ENCODE assay signal across 8 cellular contexts in the genomic region with DNA sequence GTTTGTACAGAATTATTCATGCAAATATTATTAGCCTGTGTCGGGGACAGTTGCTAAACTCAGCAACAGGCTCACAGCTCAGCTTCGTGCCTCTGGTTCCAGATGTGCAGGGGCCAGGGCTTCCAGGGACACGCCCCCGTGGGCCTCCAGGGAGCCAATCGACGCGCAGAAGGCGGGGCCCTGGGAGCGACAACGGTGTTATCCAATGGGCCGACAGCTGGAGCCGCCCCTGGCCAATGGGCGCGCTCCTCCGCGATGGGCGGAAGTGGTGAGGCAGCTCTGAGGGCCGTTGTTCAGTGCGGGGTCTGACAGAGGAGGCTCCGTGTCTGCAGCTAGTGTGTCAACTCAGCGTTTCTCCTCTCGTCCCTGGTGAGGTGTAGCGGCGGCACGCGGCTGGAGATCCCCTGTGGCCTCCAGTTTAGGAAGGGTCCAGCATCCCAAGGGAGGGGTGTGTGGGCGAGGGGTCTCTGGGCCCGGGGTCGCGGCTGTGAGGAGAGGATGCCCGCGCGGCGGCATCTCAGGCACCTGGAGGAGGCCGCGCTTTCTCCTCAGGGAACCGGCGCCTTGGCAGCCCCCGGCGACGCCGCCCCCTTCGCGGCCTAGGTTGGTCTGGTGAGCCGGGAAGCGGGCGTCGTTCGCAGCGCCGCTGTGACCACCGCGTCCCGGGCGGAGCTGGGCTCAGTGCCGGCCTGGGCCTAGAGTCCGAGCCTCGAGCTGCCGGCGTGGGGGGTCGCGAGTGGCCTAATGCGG. TPM values are rescaled to one million over a fixed set of nuclear protein-coding genes. Genes with fewer than 3 reads are reported as not detected.
DNase-seq lines count a peak whose midpoint lies in the region; ATAC-seq and TF ChIP-seq lines count a peak whose summit lies in the region.

A gene with protein sequence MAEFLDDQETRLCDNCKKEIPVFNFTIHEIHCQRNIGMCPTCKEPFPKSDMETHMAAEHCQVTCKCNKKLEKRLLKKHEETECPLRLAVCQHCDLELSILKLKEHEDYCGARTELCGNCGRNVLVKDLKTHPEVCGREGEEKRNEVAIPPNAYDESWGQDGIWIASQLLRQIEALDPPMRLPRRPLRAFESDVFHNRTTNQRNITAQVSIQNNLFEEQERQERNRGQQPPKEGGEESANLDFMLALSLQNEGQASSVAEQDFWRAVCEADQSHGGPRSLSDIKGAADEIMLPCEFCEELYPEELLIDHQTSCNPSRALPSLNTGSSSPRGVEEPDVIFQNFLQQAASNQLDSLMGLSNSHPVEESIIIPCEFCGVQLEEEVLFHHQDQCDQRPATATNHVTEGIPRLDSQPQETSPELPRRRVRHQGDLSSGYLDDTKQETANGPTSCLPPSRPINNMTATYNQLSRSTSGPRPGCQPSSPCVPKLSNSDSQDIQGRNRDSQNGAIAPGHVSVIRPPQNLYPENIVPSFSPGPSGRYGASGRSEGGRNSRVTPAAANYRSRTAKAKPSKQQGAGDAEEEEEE (plus strand): TSS at position 311 of the 750 bp plus-strand sequence. CDS start 4,963 bp downstream, outside the sequence.

- H3K27me3 Mint-ChIP-seq in natural killer cell treated with Interleukin-12 subunit alpha and Interleukin-12 subunit beta and Interleukin-15 and Interleukin-18, amount 100 ng/mL, for 72 hours: peaks cover 0 to 5% of the 10 kb centered on the region in 2 donors

- DNase-seq in ELF-1 (ENCODE audit: low read depth, low spot score): peak; percentile 99
- DNase-seq in H7: peak; percentile 99
- peak; percentile 95 for DNase-seq in M059J (ENCODE audit: low read depth)
- peak; percentile 97 to 99 for DNase-seq in SHP77 (lab: John Stamatoyannopoulos, UW)
- peak; percentile 99 for DNase-seq in activated effector memory CD4-positive, alpha-beta T cell treated with Interleukin-2 at 50 U/mL for 16 hours
- peak; percentile 97 for DNase-seq in fibroblast of pulmonary artery (ENCODE audit: low read depth)
- peak; percentile 99 for DNase-seq in natural killer cell treated with Interleukin-12 subunit alpha and Interleukin-12 subunit beta and Interleukin-15 and Interleukin-18, amount 100 ng/mL, for 72 hours (ENCODE audit: low spot score)
- peak; percentile 99 for DNase-seq in stimulated activated naive CD8-positive, alpha-beta T cell treated with anti-CD3 and anti-CD28 coated beads, Interleukin-15, Interleukin-2, amounts not matched to agents 100 U/mL and 50 U/mL, for 24 hours

- peak; percentile 100 for ATAC-seq in natural killer cell treated with Interleukin-12 subunit alpha and Interleukin-12 subunit beta and Interleukin-15 and Interleukin-18, amount 100 ng/mL, for 72 hours
- peak; percentile 100 for ATAC-seq in stimulated activated naive CD8-positive, alpha-beta T cell treated with anti-CD3 and anti-CD28 coated beads, Interleukin-15, Interleukin-2, amounts not matched to agents 100 U/mL and 50 U/mL, for 24 hours

- no peaks in the 10 kb centered on the region for H3K36me3 ChIP-seq in H7 (replicated peaks; ENCODE audit: control insufficient read depth, insufficient read depth, low read length)

- H3K27ac Mint-ChIP-seq in natural killer cell treated with Interleukin-12 subunit alpha and Interleukin-12 subunit beta and Interleukin-15 and Interleukin-18, amount 100 ng/mL, for 72 hours: peak within 1 kb of the TSS; percentile 97 to 98

- H3K4me3 Mint-ChIP-seq in natural killer cell treated with Interleukin-12 subunit alpha and Interleukin-12 subunit beta and Interleukin-15 and Interleukin-18, amount 100 ng/mL, for 72 hours: peak within 1 kb of the TSS; percentile 84

- H3K4me3 ChIP-seq in H7 (ENCODE audit: insufficient read depth, low read depth, low read length) (peak within 1 kb of the TSS; percentile 82), fibroblast of pulmonary artery (replicated peaks; ENCODE audit: low read depth, low read length) (peak within 1 kb of the TSS; percentile 90)

- H3K4me1 Mint-ChIP-seq in natural killer cell treated with Interleukin-12 subunit alpha and Interleukin-12 subunit beta and Interleukin-15 and Interleukin-18, amount 100 ng/mL, for 72 hours (ENCODE audit: low read depth in 2 of 2): peaks cover 22 to 29% of the 10 kb centered on the region in 2 donors

- no peak for TF ChIP-seq CTCF in fibroblast of pulmonary artery (IDR thresholded peaks at IDR 0.05; ENCODE audit: low read length, missing control alignments)

- H3K27me3 ChIP-seq in H7 (ENCODE audit: control insufficient read depth, insufficient read depth, low read length): no peaks in the 10 kb centered on the region; the same call in 1 of the 2 replicates

- H3K9me3 Mint-ChIP-seq in natural killer cell treated with Interleukin-12 subunit alpha and Interleukin-12 subunit beta and Interleukin-15 and Interleukin-18, amount 100 ng/mL, for 72 hours: no peaks in the 10 kb centered on the region

- peaks cover 6% of the 10 kb centered on the region for H3K36me3 Mint-ChIP-seq in natural killer cell treated with Interleukin-12 subunit alpha and Interleukin-12 subunit beta and Interleukin-15 and Interleukin-18, amount 100 ng/mL, for 72 hours

RNA-seq across cellular contexts. Expression of the gene that starts here (rescaled TPM):
- total RNA-seq in H7 (2014; rRNA removed; shearing (Covaris generic)): 21.1 and 24.2 TPM in 2 replicates
- 30.7 and 55.6 TPM in 2 replicates for total RNA-seq in M059J (2014; rRNA removed; shearing (Covaris generic))
- 10 to 100 TPM; 50.9 to 81.4 TPM for total RNA-seq in natural killer cell treated with Interleukin-12 subunit alpha and Interleukin-12 subunit beta and Interleukin-15 and Interleukin-18, amount 100 ng/mL, for 72 hours

Comparison
In these comparisons a context has a peak if more than half of its experiments do, and no peak if none do; other contexts are left out.
1. Peak in every context shown above with its lines: DNase-seq, ATAC-seq and H3K4me3 ChIP-seq.